9 cellular contexts compared by ENCODE assay signal in the genomic region with DNA sequence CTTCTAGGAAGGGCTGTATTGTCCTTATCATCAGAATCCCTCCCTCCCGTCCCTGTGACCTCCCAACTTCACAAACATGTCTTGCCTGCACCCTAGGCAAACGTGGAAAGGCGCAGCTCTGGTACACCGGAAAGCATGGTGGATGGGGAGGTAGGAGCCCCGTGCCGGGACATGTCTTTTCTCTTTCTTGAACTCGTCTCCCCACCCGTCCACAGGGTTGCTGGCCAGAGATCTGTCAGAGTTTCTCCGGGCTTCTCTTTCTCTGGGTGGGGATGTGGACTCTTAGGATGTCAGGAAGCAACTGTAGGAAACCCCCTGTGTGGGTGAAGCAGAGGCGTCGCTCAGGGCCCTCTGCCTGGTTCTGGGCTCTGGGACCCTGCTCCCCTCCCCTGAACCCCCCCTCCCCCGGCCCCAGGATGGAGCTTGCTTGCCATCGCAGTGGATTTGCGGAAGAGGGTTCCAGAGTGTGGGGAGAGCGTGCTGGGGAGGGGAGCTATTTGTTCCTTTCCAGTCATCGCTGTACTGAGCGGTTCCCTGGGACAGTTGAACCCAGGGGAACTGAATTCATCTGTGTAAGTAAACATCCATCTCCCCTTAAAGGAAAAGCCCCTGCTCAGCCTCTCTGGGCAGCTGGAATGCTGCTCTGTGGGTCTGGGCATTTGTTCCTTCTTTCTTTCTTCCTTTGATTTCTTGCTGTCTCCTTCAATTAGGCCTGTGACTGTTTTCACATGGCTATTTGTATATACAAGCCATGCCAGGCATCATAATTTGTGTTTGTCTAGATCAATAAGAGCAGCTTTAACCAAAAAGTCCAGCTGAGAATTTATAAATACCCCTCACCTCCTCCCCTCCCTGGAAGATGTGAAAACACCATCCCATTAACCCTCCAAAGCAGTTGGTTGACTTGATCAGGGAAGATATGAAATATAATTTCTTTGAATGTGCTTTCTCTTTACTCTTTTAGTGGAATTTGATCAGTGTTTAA.
A peak's percentile ranks its signal among the peaks of the same experiment; 100 is the strongest.
DNase-seq lines count a peak whose midpoint lies in the region; ATAC-seq, FAIRE-seq and TF ChIP-seq lines count a peak whose summit lies in the region.
"Had no signal": no experiment of that assay in that cellular context is flagged by ENCODE, and none has a peak within 500 bp of the region (broad histone marks: within the 10 kb centered on the region; RNA-seq: fewer than 3 reads in every experiment).

No MANE protein-coding gene starts in this region.

- 0 out of 2 replicates have a peak overlapping the region, but pooled peaks have one; percentile 14 for H3K27ac ChIP-seq in BLaER1
- H3K27ac ChIP-seq in PC-3 (ENCODE audit: low read length): peak overlapping the region; percentile 45
- H3K27ac ChIP-seq in neural progenitor cell: peak overlapping the region; percentile 70

- no peaks in the 10 kb centered on the region for H3K9me3 Mint-ChIP-seq in neural progenitor cell

- H3K9me2 ChIP-seq in PC-3 (replicated peaks; ENCODE audit: low read length): no peaks in the 10 kb centered on the region

- H3K4me3 ChIP-seq in BLaER1: no peak overlapping the region
- H3K4me3 ChIP-seq in PC-3 (ENCODE audit: low read length): no peak overlapping the region
- H3K4me3 ChIP-seq in epithelial cell of esophagus (ENCODE audit: low read length): no peak overlapping the region
- no peak overlapping the region for H3K4me3 ChIP-seq in neural progenitor cell

- DNase-seq in PC-3 (no peak), epithelial cell of esophagus (ENCODE audit: low read depth) (peak; percentile 42), neural progenitor cell (ENCODE audit: low spot score) (peak; percentile 45), middle frontal gyrus (ENCODE audit: extremely low spot score, low spot score) (no peak), GM12892 (ENCODE audit: insufficient read length) (no peak)
- no peak for DNase-seq in activated CD4-positive, CD25-positive, alpha-beta regulatory T cell (lab: John Stamatoyannopoulos, UW)

- POLR2A ChIA-PET in PC-3 (lab: Charles Lee; ENCODE audit: unreplicated experiment): no interaction called here

- H3K9me3 ChIP-seq in BLaER1 (no peaks in the 10 kb centered on the region), PC-3 (ENCODE audit: low read length) (no peaks in the 10 kb centered on the region), neural progenitor cell (ENCODE audit: low read depth) (no peaks in the 10 kb centered on the region)

- ATAC-seq in PC-3 (no peak), HG02852 (IDR thresholded peaks at IDR 0.05; ENCODE audit: unreplicated experiment) (no peak)

- H3K4me2 ChIP-seq in BLaER1: peak overlapping the region; percentile 65
- no peak overlapping the region for H3K4me2 ChIP-seq in PC-3 (ENCODE audit: low read length)
- H3K4me2 ChIP-seq in neural progenitor cell: peak overlapping the region; percentile 14

- H3K4me1 Mint-ChIP-seq in neural progenitor cell: peaks cover 84% of the 10 kb centered on the region

- H3K36me3 ChIP-seq in BLaER1: peaks cover 6% of the 10 kb centered on the region; the same call in 1 of the 2 replicates
- H3K36me3 ChIP-seq in PC-3 (ENCODE audit: low read depth, low read length): peaks cover 21% of the 10 kb centered on the region
- no peaks in the 10 kb centered on the region for H3K36me3 ChIP-seq in neural progenitor cell

- H3K27me3 ChIP-seq in BLaER1: no peaks in the 10 kb centered on the region
- no peaks in the 10 kb centered on the region for H3K27me3 ChIP-seq in PC-3 (ENCODE audit: low read length)
- no peaks in the 10 kb centered on the region for H3K27me3 ChIP-seq in neural progenitor cell

- H4K20me1 ChIP-seq in BLaER1 (peaks cover 100% of the 10 kb centered on the region), PC-3 (ENCODE audit: low read length) (no peaks in the 10 kb centered on the region), neural progenitor cell (ENCODE audit: low read depth) (peaks cover 35% of the 10 kb centered on the region)

- H2AFZ ChIP-seq in PC-3 (ENCODE audit: low read length): no peak overlapping the region
- no peak overlapping the region for H2AFZ ChIP-seq in neural progenitor cell (replicated peaks)

- H3F3A ChIP-seq in PC-3 (ENCODE audit: low read length, unreplicated experiment): no peaks in the 10 kb centered on the region
- H3F3A ChIP-seq in neural progenitor cell (ENCODE audit: low read depth): peaks cover 10% of the 10 kb centered on the region

- H3K4me1 ChIP-seq in BLaER1 (peaks cover 100% of the 10 kb centered on the region), PC-3 (ENCODE audit: insufficient read depth, low read length) (peaks cover 51% of the 10 kb centered on the region), neural progenitor cell (peaks cover 60% of the 10 kb centered on the region)

- no TSS peak for BruUV-seq in PC-3 (replicated peaks; lab: Mats Ljungman, UMichigan)

- no peak for FAIRE-seq in GM12892 (lab: Jason Lieb, UNC)
- FAIRE-seq: G401.6 had no signal

- H3K9ac ChIP-seq in BLaER1: peak overlapping the region; percentile 38; the same call in 1 of the 2 replicates
- 0 out of 2 replicates have a peak overlapping the region, but pooled peaks have one; percentile 28 for H3K9ac ChIP-seq in PC-3 (ENCODE audit: low read length)
- H3K9ac ChIP-seq in neural progenitor cell: no peak overlapping the region

- no peak overlapping the region for H3K4me3 Mint-ChIP-seq in neural progenitor cell

- H3K36me3 Mint-ChIP-seq in neural progenitor cell: peaks cover 4% of the 10 kb centered on the region

- H3K79me2 ChIP-seq in PC-3 (ENCODE audit: low read length) (peaks cover 100% of the 10 kb centered on the region), neural progenitor cell (ENCODE audit: low read depth) (peaks cover 64% of the 10 kb centered on the region)

- TF ChIP-seq CTCF in PC-3 (conservative IDR thresholded peaks at IDR 0.05; ENCODE audit: low read depth, low read length): no peak
- TF ChIP-seq CTCF in epithelial cell of esophagus (IDR thresholded peaks at IDR 0.05; ENCODE audit: insufficient read depth, low read depth, low read length, missing control alignments): no peak
- no peak for TF ChIP-seq CTCF in neural progenitor cell (IDR thresholded peaks at IDR 0.05)

- CTCF ChIA-PET in PC-3 (lab: Charles Lee): no interaction called here

- peak overlapping the region; percentile 84 for H3K27ac Mint-ChIP-seq in neural progenitor cell

- H3K27me3 Mint-ChIP-seq in neural progenitor cell (ENCODE audit: insufficient read depth, low read depth): no peaks in the 10 kb centered on the region

- intact Hi-C loops in PC-3 (cut with micrococcal nuclease): no loop called here

- no peak for TF ChIP-seq POLR2A in GM12892 (IDR thresholded peaks at IDR 0.05; ENCODE audit: low read depth, low read length)

Comparison
In these comparisons a context has a peak if more than half of its experiments do, and no peak if none do; other contexts are left out.
1. H3K27ac ChIP-seq: peak in every context shown above with its lines; median percentile 70 in neural progenitor cell; 45 in PC-3; 14 in BLaER1.
2. DNase-seq: peak in epithelial cell of esophagus (single experiment) and neural progenitor cell (single experiment); none in PC-3 (single experiment), activated CD4-positive, CD25-positive, alpha-beta regulatory T cell (0 of 4), middle frontal gyrus (single experiment) and GM12892 (single experiment).